In the genomic region with DNA sequence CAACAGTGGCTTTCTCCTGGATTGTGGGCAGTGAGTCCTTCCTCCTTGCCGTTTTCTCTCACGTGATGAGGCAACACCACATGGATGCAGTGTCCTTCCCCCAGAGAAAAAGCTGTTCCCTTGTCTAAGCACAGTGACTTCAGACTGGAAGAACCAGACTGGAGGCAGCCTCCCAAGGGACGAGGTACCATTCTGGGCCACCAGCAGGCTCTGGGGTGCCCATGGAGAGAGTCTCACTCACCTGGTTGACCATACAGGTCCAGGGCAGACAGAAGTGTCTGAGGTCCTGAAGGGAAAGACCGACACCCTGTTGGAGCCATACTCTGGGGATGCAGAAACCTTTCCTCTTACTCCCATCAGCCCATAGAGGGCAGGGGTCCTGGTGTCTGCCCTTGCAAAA, we compare ENCODE assay signal across 30 cellular contexts.
"Had no signal": no experiment of that assay in that cellular context is flagged by ENCODE, and none has a peak within 500 bp of the region (broad histone marks: within the 10 kb centered on the region; RNA-seq: fewer than 3 reads in every experiment).

No MANE protein-coding gene starts in this region.

- H3K4me3 ChIP-seq: coronary artery, dorsolateral prefrontal cortex, esophagus squamous epithelium, gastroesophageal sphincter, heart right ventricle had no signal

- ATAC-seq: activated CD8-positive, alpha-beta memory T cell treated with anti-CD3 and anti-CD28 coated beads, Interleukin-2, amount 10 ng/mL, durations not matched to agents 7 days and 5 days; activated CD8-positive, alpha-beta T cell treated with anti-CD3 and anti-CD28 coated beads for 36 hours; activated T-cell treated with anti-CD3 and anti-CD28 coated beads, Interleukin-2, amount 50 U/mL, for 72 hours; gastroesophageal sphincter; heart right ventricle had no signal

- H3K4me1 ChIP-seq: gastroesophageal sphincter, heart right ventricle had no signal

- H3K27ac ChIP-seq: brain microvascular endothelial cell, coronary artery, dorsolateral prefrontal cortex, esophagus squamous epithelium, gastroesophageal sphincter, heart right ventricle had no signal

- H3K4me3 Mint-ChIP-seq: activated B cell treated with CpG ODN at 0.5 μM for 24 hours; activated CD8-positive, alpha-beta memory T cell treated with anti-CD3 and anti-CD28 coated beads, Interleukin-2, amount 10 ng/mL, durations not matched to agents 7 days and 5 days; activated CD8-positive, alpha-beta T cell treated with anti-CD3 and anti-CD28 coated beads for 36 hours; activated naive CD8-positive, alpha-beta T cell; activated T-cell treated with anti-CD3 and anti-CD28 coated beads, Interleukin-2, amount 50 U/mL, for 24 hours; activated T-cell treated with anti-CD3 and anti-CD28 coated beads, Interleukin-2, amount 50 U/mL, for 72 hours; central memory CD8-positive, alpha-beta T cell; dendritic cell treated with granulocyte-macrophage colony-stimulating factor and Interleukin-4, amounts not matched to agents 40 ng/mL and 50 ng/mL, for 4 days had no signal

- H3K9me3 Mint-ChIP-seq: activated B cell treated with CpG ODN at 0.5 μM for 24 hours; activated CD8-positive, alpha-beta T cell treated with anti-CD3 and anti-CD28 coated beads for 36 hours; activated T-cell treated with anti-CD3 and anti-CD28 coated beads, Interleukin-2, amount 50 U/mL, for 72 hours; dendritic cell treated with granulocyte-macrophage colony-stimulating factor and Interleukin-4, amounts not matched to agents 40 ng/mL and 50 ng/mL, for 4 days had no signal

- H3K36me3 ChIP-seq: brain microvascular endothelial cell, esophagus squamous epithelium, gastroesophageal sphincter, heart right ventricle had no signal

- H3K36me3 Mint-ChIP-seq: activated CD8-positive, alpha-beta memory T cell treated with anti-CD3 and anti-CD28 coated beads, Interleukin-2, amount 10 ng/mL, durations not matched to agents 7 days and 5 days; activated naive CD8-positive, alpha-beta T cell had no signal

- DNase-seq: activated B cell treated with CpG ODN at 0.5 μM for 24 hours; activated CD4-positive, alpha-beta T cell treated with anti-CD3 and anti-CD28 coated beads for 4 hours; activated CD4-positive, alpha-beta T cell treated with anti-CD3 and anti-CD28 coated beads, Interleukin-2, amount 50 U/mL, for 1 hour; activated CD4-positive, alpha-beta T cell treated with anti-CD3 and anti-CD28 coated beads, Interleukin-2, amount 50 U/mL, for 48 hours; activated CD4-positive, CD25-positive, alpha-beta regulatory T cell treated with anti-CD3 and anti-CD28 coated beads, Interleukin-2, amount 50 U/mL, for 72 hours; activated CD8-positive, alpha-beta memory T cell treated with anti-CD3 and anti-CD28 coated beads, Interleukin-2, amount 10 ng/mL, durations not matched to agents 7 days and 5 days; activated CD8-positive, alpha-beta memory T cell treated with anti-CD3 and anti-CD28 coated beads, Interleukin-2, amount 50 U/mL, for 48 hours; activated CD8-positive, alpha-beta T cell treated with anti-CD3 and anti-CD28 coated beads for 36 hours; activated effector memory CD4-positive, alpha-beta T cell treated with Interleukin-2 at 50 U/mL for 16 hours; activated gamma-delta T cell treated with Interleukin-2 at 50 U/mL for 16 hours; activated naive CD4-positive, alpha-beta T cell treated with anti-CD3 and anti-CD28 coated beads, Interleukin-2, amount 50 U/mL, for 16 hours; activated naive CD4-positive, alpha-beta T cell treated with Interleukin-2 at 50 U/mL for 16 hours; activated T-cell treated with anti-CD3 and anti-CD28 coated beads for 4 hours; activated T-cell treated with anti-CD3 and anti-CD28 coated beads, Interleukin-2, amount 50 U/mL, for 24 hours; activated T-cell treated with anti-CD3 and anti-CD28 coated beads, Interleukin-2, amount 50 U/mL, for 72 hours; amniotic stem cell; anterior cingulate cortex; brain microvascular endothelial cell; dorsolateral prefrontal cortex; effector memory CD4-positive, alpha-beta T cell; erythroblast; esophagus squamous epithelium; foreskin melanocyte; heart right ventricle; T-helper 2 cell had no signal

- H3K9me3 ChIP-seq: esophagus squamous epithelium, gastroesophageal sphincter had no signal

- H3K27me3 Mint-ChIP-seq: activated B cell treated with CpG ODN at 0.5 μM for 24 hours; activated CD8-positive, alpha-beta memory T cell treated with anti-CD3 and anti-CD28 coated beads, Interleukin-2, amount 10 ng/mL, durations not matched to agents 7 days and 5 days; activated CD8-positive, alpha-beta T cell treated with anti-CD3 and anti-CD28 coated beads for 36 hours; activated T-cell treated with anti-CD3 and anti-CD28 coated beads, Interleukin-2, amount 50 U/mL, for 24 hours; central memory CD8-positive, alpha-beta T cell; dendritic cell treated with granulocyte-macrophage colony-stimulating factor and Interleukin-4, amounts not matched to agents 40 ng/mL and 50 ng/mL, for 4 days had no signal

- H3K27ac Mint-ChIP-seq: activated B cell treated with CpG ODN at 0.5 μM for 24 hours; activated CD8-positive, alpha-beta memory T cell treated with anti-CD3 and anti-CD28 coated beads, Interleukin-2, amount 10 ng/mL, durations not matched to agents 7 days and 5 days; activated CD8-positive, alpha-beta T cell treated with anti-CD3 and anti-CD28 coated beads for 36 hours; activated naive CD8-positive, alpha-beta T cell; activated T-cell treated with anti-CD3 and anti-CD28 coated beads, Interleukin-2, amount 50 U/mL, for 24 hours; activated T-cell treated with anti-CD3 and anti-CD28 coated beads, Interleukin-2, amount 50 U/mL, for 72 hours; dendritic cell treated with granulocyte-macrophage colony-stimulating factor and Interleukin-4, amounts not matched to agents 40 ng/mL and 50 ng/mL, for 4 days had no signal

- H3K27me3 ChIP-seq: dorsolateral prefrontal cortex, gastroesophageal sphincter had no signal

- H3K4me1 Mint-ChIP-seq: activated B cell treated with CpG ODN at 0.5 μM for 24 hours; activated CD8-positive, alpha-beta memory T cell treated with anti-CD3 and anti-CD28 coated beads, Interleukin-2, amount 10 ng/mL, durations not matched to agents 7 days and 5 days; central memory CD8-positive, alpha-beta T cell had no signal
